Comparison of ENCODE assay signal across 8 cellular contexts in genomic region chr19:49812997-49813861, GRCh38. TPM values are rescaled to one million over a fixed set of nuclear protein-coding genes. Genes with fewer than 3 reads are reported as not detected.
DNase-seq lines count a peak whose midpoint lies in the region; ATAC-seq, FAIRE-seq and TF ChIP-seq lines count a peak whose summit lies in the region.

FUZ (minus strand) TSS chr19:49813292; CDS start chr19:49813106, 186 bp downstream.

- H3K27ac ChIP-seq in A549, result peak within 1 kb of the TSS; percentile 81 to 92

- DNase-seq in A549 (ENCODE audit: low read depth in 1 of 2, low spot score in 1 of 2) (peak; percentile 100), NCI-H69 (lab: John Stamatoyannopoulos, UW) (peak; percentile 99), left kidney (ENCODE audit: low read depth, low spot score) (peak; percentile 99)
- DNase-seq in activated CD4-positive, alpha-beta T cell treated with anti-CD3 and anti-CD28 coated beads, Interleukin-2, amount 50 U/mL, for 24 hours (ENCODE audit: low read depth in 1 of 2, low spot score in 1 of 2), result peak; percentile 68 to 90
- peak; percentile 94 for DNase-seq in stimulated activated CD4-positive, alpha-beta T cell treated with anti-CD3 and anti-CD28 coated beads, Interleukin-1b, Interleukin-23, amount 100 ng/mL, for 48 hours

- TF ChIP-seq EP300 in A549 (IDR thresholded peaks at IDR 0.05), result no peak

- POLR2A ChIA-PET in A549 (lab: Yijun Ruan, JAX), result interaction anchor here (0.7 to 1.4 kb wide), 5 partner anchors 37 to 137 kb away, joined by 3 to 4 read pairs (median 4); partner anchors contain the start of genes AP2A1, NUP62 and PRMT1

- H3K27me3 Mint-ChIP-seq in dendritic cell treated with granulocyte-macrophage colony-stimulating factor and Interleukin-4, amounts not matched to agents 40 ng/mL and 50 ng/mL, for 4 days, result peaks cover 3% of the 10 kb centered on the region

- no peak for TF ChIP-seq CTCF in A549 (IDR thresholded peaks at IDR 0.05)

- TF ChIP-seq POLR2A in A549 (IDR thresholded peaks at IDR 0.05; ENCODE audit: low read length), result peak; percentile 35; the same call in 1 of the 2 replicates

- intact Hi-C loops in dendritic cell treated with granulocyte-macrophage colony-stimulating factor and Interleukin-4, amounts not matched to agents 40 ng/mL and 50 ng/mL, for 4 days (cut with micrococcal nuclease), result loop anchor here (1.0 to 2.0 kb wide), 4 partner anchors 37 to 172 kb away; partner anchors contain the start of genes AKT1S1, RRAS and TBC1D17

- peak within 1 kb of the TSS; percentile 84 for H3K4me3 Mint-ChIP-seq in dendritic cell treated with granulocyte-macrophage colony-stimulating factor and Interleukin-4, amounts not matched to agents 40 ng/mL and 50 ng/mL, for 4 days

- H3K36me3 Mint-ChIP-seq in dendritic cell treated with granulocyte-macrophage colony-stimulating factor and Interleukin-4, amounts not matched to agents 40 ng/mL and 50 ng/mL, for 4 days (ENCODE audit: low read depth), result peaks cover 30% of the 10 kb centered on the region

- peak within 1 kb of the TSS; percentile 95 for H3K27ac Mint-ChIP-seq in dendritic cell treated with granulocyte-macrophage colony-stimulating factor and Interleukin-4, amounts not matched to agents 40 ng/mL and 50 ng/mL, for 4 days

- CTCF ChIA-PET in A549 (lab: Yijun Ruan, JAX), result interaction anchor here (0.6 to 1.7 kb wide), 7 partner anchors 12 to 323 kb away, joined by 3 to 6 read pairs (median 3); no protein-coding TSS in a partner anchor

- peak within 1 kb of the TSS; percentile 88 for H3K4me2 ChIP-seq in A549

- WGBS in A549 (ENCODE audit: missing lambda C conversion rate), result 7% methylated on average over 45 of the region's 45 CpGs

- H3K9me3 ChIP-seq in A549, result no peaks in the 10 kb centered on the region

- FAIRE-seq in A549 (lab: Jason Lieb, UNC), result peak; percentile 99

- H3K9me3 Mint-ChIP-seq in dendritic cell treated with granulocyte-macrophage colony-stimulating factor and Interleukin-4, amounts not matched to agents 40 ng/mL and 50 ng/mL, for 4 days, result no peaks in the 10 kb centered on the region

- TF ChIP-seq RAD21 in A549 (conservative IDR thresholded peaks at IDR 0.05 in 1 of 2, IDR thresholded peaks at IDR 0.05 in 1 of 2), result no peak

- ATAC-seq in A549 (peak; percentile 63 to 76), GM18861 (IDR thresholded peaks at IDR 0.05; ENCODE audit: unreplicated experiment) (peak; percentile 56), HG03457 (IDR thresholded peaks at IDR 0.05; ENCODE audit: unreplicated experiment) (peak; percentile 45)

- H3K4me1 Mint-ChIP-seq in dendritic cell treated with granulocyte-macrophage colony-stimulating factor and Interleukin-4, amounts not matched to agents 40 ng/mL and 50 ng/mL, for 4 days (ENCODE audit: low read depth), result peaks cover 57% of the 10 kb centered on the region

- peak within 1 kb of the TSS; percentile 54 for H3K4me3 ChIP-seq in A549

- H3K4me1 ChIP-seq in A549, result peaks cover 28% of the 10 kb centered on the region

TF ChIP-seq in A549, 52 proteins besides CTCF, POLR2A, EP300 and RAD21 (continues in another document):
- TF ChIP-seq TP53 (CRISPR knock-in tag; IDR thresholded peaks at IDR 0.05) (no peak), RARB (CRISPR knock-in tag; IDR thresholded peaks at IDR 0.05) (no peak), KDM5A (IDR thresholded peaks at IDR 0.05) (0 out of 2 replicates have a peak, but pooled peaks have one; percentile 45), CHD4 (IDR thresholded peaks at IDR 0.05; ENCODE audit: borderline replicate concordance) (no peak), ELK1 (IDR thresholded peaks at IDR 0.05; ENCODE audit: low read depth, low read length) (no peak), HMGXB4 (CRISPR knock-in tag; IDR thresholded peaks at IDR 0.05; ENCODE audit: borderline replicate concordance) (no peak), MAX (IDR thresholded peaks at IDR 0.05) (peak; percentile 58), NR3C1 (IDR thresholded peaks at IDR 0.05) (no peak), JUN (IDR thresholded peaks at IDR 0.05) (peak; percentile 49 to 83), CHD2 (IDR thresholded peaks at IDR 0.05; ENCODE audit: low read length, partially characterized antibody) (no peak), GATA3 (IDR thresholded peaks at IDR 0.05; ENCODE audit: borderline replicate concordance) (peak; percentile 63), MYC (IDR thresholded peaks at IDR 0.05; ENCODE audit: borderline replicate concordance, low read length) (no peak), JUNB (IDR thresholded peaks at IDR 0.05) (no peak), REST (IDR thresholded peaks at IDR 0.05) (no peak), NFE2L2 (conservative IDR thresholded peaks at IDR 0.05; ENCODE audit: low read length) (no peak), NPAS2 (CRISPR knock-in tag; IDR thresholded peaks at IDR 0.05; ENCODE audit: borderline replicate concordance) (no peak), SREBF2 (IDR thresholded peaks at IDR 0.05) (no peak), HEYL (CRISPR knock-in tag; IDR thresholded peaks at IDR 0.05) (no peak), BCL3 (IDR thresholded peaks at IDR 0.05) (0 out of 3 replicates have a peak, but pooled peaks have one; percentile 21), CBX2 (IDR thresholded peaks at IDR 0.05; ENCODE audit: borderline replicate concordance, low read depth) (no peak), PHF8 (IDR thresholded peaks at IDR 0.05; ENCODE audit: borderline replicate concordance, low read depth) (peak; percentile 66)

RNA-seq across cellular contexts. Expression of gene FUZ, which starts in this region (rescaled TPM):
- polyA plus RNA-seq in A549 (2011; rRNA removed) (12.5 and 14.5 TPM in 2 replicates), A549 (2017; fragmentation: RNase III; extraction: RNeasy Plus Mini Kit Qiagen cat#74134 plus additional on column Dnase treatment) (15.9 to 23.7 TPM (median 21.7 TPM) in 3 replicates)
- polyA plus RNA-seq in A549 (2012; cell fraction: cytosol; rRNA removed), result 12.7 and 18.9 TPM in 2 replicates
- polyA plus RNA-seq in A549 (2012; cell fraction: nucleus; rRNA removed), result 21.9 and 26.7 TPM in 2 replicates
- polyA minus RNA-seq in A549 (2011; rRNA and poly(A)+ RNA removed), result 7.7 and 9.9 TPM in 2 replicates

Comparison
In these comparisons a context has a peak if more than half of its experiments do, and no peak if none do; other contexts are left out.
1. Peak in every context shown above with its lines: DNase-seq, ATAC-seq, H3K4me3 ChIP-seq and H3K27ac ChIP-seq.